In genomic region chr6:40753939-40754448, GRCh38 we compare ENCODE assay signal across 3 cellular contexts.
TF ChIP-seq lines count a peak whose summit lies in the region.

No MANE protein-coding gene starts in this region.

TF ChIP-seq in GM23338, 12 proteins besides CTCF, POLR2A, EP300 and RAD21 (continues in another document):
- TF ChIP-seq CREB1 (CRISPR knock-in tag; IDR thresholded peaks at IDR 0.05; ENCODE audit: low read depth), result no peak
- no peak for TF ChIP-seq ZNF114 (CRISPR knock-in tag; IDR thresholded peaks at IDR 0.05)
- no peak for TF ChIP-seq STAT1 (IDR thresholded peaks at IDR 0.05; ENCODE audit: unreplicated experiment)
- TF ChIP-seq POLR2AphosphoS5 (IDR thresholded peaks at IDR 0.05; ENCODE audit: low read depth), result no peak
- no peak for TF ChIP-seq NANOG (IDR thresholded peaks at IDR 0.05; ENCODE audit: borderline replicate concordance)
- no peak for TF ChIP-seq ZNF462 (CRISPR knock-in tag; IDR thresholded peaks at IDR 0.05)

TF ChIP-seq in IMR-90, 13 proteins besides CTCF, POLR2A, EP300 and RAD21:
- TF ChIP-seq BHLHE40 (IDR thresholded peaks at IDR 0.05; ENCODE audit: low read depth, low read length), result no peak
- peak; percentile 48; the same call in 1 of the 2 replicates for TF ChIP-seq MAFK (IDR thresholded peaks at IDR 0.05; ENCODE audit: low read depth, low read length)
- no peak for TF ChIP-seq SMC3 (IDR thresholded peaks at IDR 0.05; ENCODE audit: low read depth, low read length)
- no peak for TF ChIP-seq CEBPB (IDR thresholded peaks at IDR 0.05; ENCODE audit: low read depth, low read length)
- TF ChIP-seq MAZ (IDR thresholded peaks at IDR 0.05; ENCODE audit: borderline replicate concordance, low read depth, low read length), result no peak
- TF ChIP-seq FOS (IDR thresholded peaks at IDR 0.05; ENCODE audit: low read depth, low read length), result no peak
- no peak for TF ChIP-seq RFX5 (IDR thresholded peaks at IDR 0.05; ENCODE audit: low read depth, low read length)
- no peak for TF ChIP-seq MXI1 (IDR thresholded peaks at IDR 0.05; ENCODE audit: borderline replicate concordance, low read depth, low read length)
- no peak for TF ChIP-seq USF2 (IDR thresholded peaks at IDR 0.05; ENCODE audit: low read depth, low read length)

TF ChIP-seq in H1, 55 proteins besides CTCF, POLR2A, EP300 and RAD21:
- TF ChIP-seq NRF1 (IDR thresholded peaks at IDR 0.05; ENCODE audit: low read depth, low read length) (no peak), JUN (IDR thresholded peaks at IDR 0.05; ENCODE audit: low read depth, low read length) (no peak), HDAC2 (IDR thresholded peaks at IDR 0.05; ENCODE audit: borderline replicate concordance in 1 of 2, low read depth in 2 of 2, low read length in 2 of 2) (no peak), BCL11A (IDR thresholded peaks at IDR 0.05; ENCODE audit: low read depth in 2 of 2, low read length in 2 of 2) (no peak), POLR2AphosphoS5 (IDR thresholded peaks at IDR 0.05; ENCODE audit: low read depth, low read length) (no peak)
TF ChIP-seq in H1: peak in this region for 0.
